17 cellular contexts compared by ENCODE assay signal in the genomic region with DNA sequence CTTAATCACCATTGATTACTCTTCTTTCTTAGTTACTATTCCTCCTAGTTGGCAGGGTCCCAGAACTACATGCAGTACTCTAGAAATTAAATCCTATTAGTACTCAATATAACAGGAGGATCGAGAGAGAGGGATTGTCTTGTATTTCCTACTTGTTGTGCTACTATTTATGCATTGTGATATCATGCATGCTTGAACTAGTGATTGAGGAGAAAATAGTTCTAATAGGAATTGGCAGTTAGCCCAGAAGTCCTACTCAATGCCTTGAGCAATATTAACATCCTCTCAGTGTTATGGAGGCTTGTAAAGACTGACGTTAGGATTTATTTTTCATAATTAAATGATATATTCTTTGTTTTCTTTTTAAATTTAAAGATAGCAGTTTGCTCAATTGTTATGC.
DNase-seq lines count a peak whose midpoint lies in the region; ATAC-seq and TF ChIP-seq lines count a peak whose summit lies in the region.
"Had no signal": no experiment of that assay in that cellular context is flagged by ENCODE, and none has a peak within 500 bp of the region (broad histone marks: within the 10 kb centered on the region; RNA-seq: fewer than 3 reads in every experiment).

No MANE protein-coding gene starts in this region.

- intact Hi-C loops in sigmoid colon (cut with DNase I), result no loop called here

- H3K27me3 ChIP-seq in sigmoid colon, result no peaks in the 10 kb centered on the region
- H3K27me3 ChIP-seq: gastroesophageal sphincter, stomach had no signal

- no peak for TF ChIP-seq POLR2A in sigmoid colon (IDR thresholded peaks at IDR 0.05)

- no peak overlapping the region for H3K4me3 ChIP-seq in AG10803 (ENCODE audit: low read length)
- no peak overlapping the region for H3K4me3 ChIP-seq in fibroblast of pulmonary artery (replicated peaks; ENCODE audit: low read depth, low read length)
- H3K4me3 ChIP-seq in sigmoid colon, result no peak overlapping the region
- H3K4me3 ChIP-seq: gastroesophageal sphincter, stomach had no signal

- no peak for TF ChIP-seq EP300 in sigmoid colon (IDR thresholded peaks at IDR 0.05)

- WGBS in sigmoid colon, 2 donors, result 73% methylated on average over 2 of the region's 2 CpGs

- H3K27ac ChIP-seq in RWPE1 (no peak overlapping the region), sigmoid colon (no peak overlapping the region)
- H3K27ac ChIP-seq: gastroesophageal sphincter, stomach had no signal

- DNase-seq in AG10803 (ENCODE audit: low read depth), result peak; percentile 17
- DNase-seq in NCI-H1105 treated with DMSO at 0.1 percent for 48 hours (lab: John Stamatoyannopoulos, UW), result peak; percentile 94
- peak; percentile 11 for DNase-seq in RWPE1 (ENCODE audit: low spot score)
- DNase-seq in fibroblast of pulmonary artery (ENCODE audit: low read depth), result peak; percentile 82
- DNase-seq in AML-193 (lab: John Stamatoyannopoulos, UW), result no peak
- no peak for DNase-seq in sigmoid colon
- no peak for DNase-seq in UCSD-AML1 (lab: John Stamatoyannopoulos, UW; ENCODE audit: unreplicated experiment)
- DNase-seq: activated CD4-positive, alpha-beta memory T cell treated with anti-CD3 and anti-CD28 coated beads, Interleukin-2, amount 10 ng/mL, durations not matched to agents 7 days and 5 days; activated effector memory CD4-positive, alpha-beta T cell treated with anti-CD3 and anti-CD28 coated beads, Interleukin-2, amount 50 U/mL, for 16 hours; left cardiac atrium; naive thymus-derived CD4-positive, alpha-beta T cell; retina; RPMI8226; stomach had no signal

- CTCF ChIA-PET in RWPE1 (lab: Yijun Ruan, JAX), result no interaction called here

- POLR2A ChIA-PET in RWPE1 (lab: Yijun Ruan, JAX; ENCODE audit: low non-redundant PET), result no interaction called here

- no peaks in the 10 kb centered on the region for H3K9me3 ChIP-seq in sigmoid colon

- TF ChIP-seq CTCF in AG10803 (conservative IDR thresholded peaks at IDR 0.05; ENCODE audit: low read length) (no peak), RWPE1 (conservative IDR thresholded peaks at IDR 0.05; ENCODE audit: low read depth) (no peak), fibroblast of pulmonary artery (IDR thresholded peaks at IDR 0.05; ENCODE audit: low read length, missing control alignments) (no peak), sigmoid colon (IDR thresholded peaks at IDR 0.05) (no peak)

- no peak for ATAC-seq in HG03095 (IDR thresholded peaks at IDR 0.05; ENCODE audit: unreplicated experiment)
- ATAC-seq: gastroesophageal sphincter; HCT116; left cardiac atrium; naive thymus-derived CD4-positive, alpha-beta T cell had no signal

- H3K4me1 ChIP-seq in sigmoid colon, result peaks cover 0 to 17% (median 7%) of the 10 kb centered on the region in 4 donors
- H3K4me1 ChIP-seq: stomach had no signal

- no peaks in the 10 kb centered on the region for H3K36me3 ChIP-seq in sigmoid colon
- H3K36me3 ChIP-seq: gastroesophageal sphincter, stomach had no signal

Comparison
In these comparisons a context has a peak if more than half of its experiments do, and no peak if none do; other contexts are left out.
1. DNase-seq: peak in AG10803 (single experiment), NCI-H1105 treated with DMSO at 0.1 percent for 48 hours (single experiment), RWPE1 (single experiment) and fibroblast of pulmonary artery (single experiment); none in AML-193 (0 of 2), sigmoid colon (single experiment) and UCSD-AML1 (single experiment).